Comparison of ENCODE assay signal across 14 cellular contexts in the genomic region with DNA sequence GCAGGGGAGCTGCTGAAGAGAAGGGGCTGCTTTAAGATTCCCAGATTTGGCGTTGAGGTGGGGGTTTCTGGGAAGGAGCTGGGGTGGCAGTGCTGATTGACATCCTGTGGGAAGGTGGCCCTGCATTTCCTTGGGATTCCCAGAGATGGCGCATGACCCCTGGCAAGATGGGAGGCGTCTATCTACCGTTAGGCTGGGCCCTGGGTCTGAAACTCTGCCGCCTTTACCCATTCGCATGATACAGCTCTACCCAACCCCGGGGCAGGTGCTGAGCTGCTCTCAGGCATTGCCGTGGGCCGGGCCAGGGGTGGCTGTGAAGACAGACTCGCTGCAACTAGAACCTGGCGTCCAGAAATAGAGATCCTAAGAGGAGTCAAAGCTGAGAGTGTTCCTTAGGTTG. TPM values are rescaled to one million over a fixed set of nuclear protein-coding genes. Genes with fewer than 3 reads are reported as not detected.
DNase-seq lines count a peak whose midpoint lies in the region; ATAC-seq, FAIRE-seq and TF ChIP-seq lines count a peak whose summit lies in the region.
"Had no signal": no experiment of that assay in that cellular context is flagged by ENCODE, and none has a peak within 500 bp of the region (broad histone marks: within the 10 kb centered on the region; RNA-seq: fewer than 3 reads in every experiment).

No MANE protein-coding gene starts in this region.

- H3K4me1 ChIP-seq in K562 (replicated peaks in 1 of 2; ENCODE audit: control insufficient read depth in 2 of 2, insufficient read depth in 2 of 2, low read length in 2 of 2) (peaks cover 0 to 23% of the 10 kb centered on the region in 2 experiments; a peak in 2 of 5 replicates), smooth muscle cell (ENCODE audit: low read depth) (no peaks in the 10 kb centered on the region)

- no peak for TF ChIP-seq POLR2A in K562 (conservative IDR thresholded peaks at IDR 0.05)

- no peak overlapping the region for H2AFZ ChIP-seq in K562 (ENCODE audit: low read depth, low read length)
- no peak overlapping the region for H2AFZ ChIP-seq in smooth muscle cell (ENCODE audit: low read depth)

- CTCF ChIA-PET in K562 (lab: Yijun Ruan, JAX; ENCODE audit: low intra/inter-chr PET ratio): interaction anchor here (1.0 kb wide), 1 partner anchor 25 kb away, joined by 3 read pairs; no protein-coding TSS in a partner anchor

- peak in 1 of 2 experiments; percentile 53; a peak in 3 of 4 replicates for TF ChIP-seq RAD21 in K562 (CRISPR knock-in tag; conservative IDR thresholded peaks at IDR 0.05 in 1 of 2, IDR thresholded peaks at IDR 0.05 in 1 of 2)

- H3K9me3 ChIP-seq in K562 (replicated peaks; ENCODE audit: control insufficient read depth, insufficient read depth, low read depth, low read length): no peaks in the 10 kb centered on the region
- no peaks in the 10 kb centered on the region for H3K9me3 ChIP-seq in smooth muscle cell (replicated peaks; ENCODE audit: low read depth)

- no TSS peak for BruUV-seq in K562 (replicated peaks; lab: Mats Ljungman, UMichigan)

- H3K79me2 ChIP-seq in K562 (ENCODE audit: control insufficient read depth, insufficient read depth, low read length) (no peaks in the 10 kb centered on the region), smooth muscle cell (ENCODE audit: low read depth) (no peaks in the 10 kb centered on the region)

- peak; percentile 60 for ATAC-seq in K562

- 61% methylated on average over 11 of the region's 11 CpGs for WGBS in K562 (ENCODE audit: insufficient coverage, low coverage, missing lambda C conversion rate)
- 57% methylated on average over 11 of the region's 11 CpGs for WGBS in smooth muscle cell (ENCODE audit: low lambda C conversion rate)

- H3K4me3 ChIP-seq in K562 (no peak overlapping the region), smooth muscle cell (no peak overlapping the region)

- POLR2A ChIA-PET in K562 (lab: Yijun Ruan, JAX): no interaction called here

- FAIRE-seq in K562 (lab: Jason Lieb, UNC): peak; percentile 60
- FAIRE-seq: islet of Langerhans had no signal

- no peak for TF ChIP-seq EP300 in K562 (IDR thresholded peaks at IDR 0.05; ENCODE audit: low read length)

- no peaks in the 10 kb centered on the region for H3K9me1 ChIP-seq in K562 (ENCODE audit: control insufficient read depth, insufficient read depth, low read length)

- intact Hi-C loops in K562 (cut with micrococcal nuclease): no loop called here

- H3K4me2 ChIP-seq in K562 (ENCODE audit: insufficient read depth, low read length) (no peak overlapping the region), smooth muscle cell (no peak overlapping the region)

- in situ Hi-C loops in K562 (cut with MboI): no loop called here

- H3K27ac ChIP-seq in K562 (ENCODE audit: extremely low read depth, low read depth, low read length) (no peak overlapping the region), smooth muscle cell (ENCODE audit: low read depth) (no peak overlapping the region)

- H3F3A ChIP-seq in smooth muscle cell (ENCODE audit: low read depth): no peaks in the 10 kb centered on the region

- peak; percentile 4 for TF ChIP-seq CTCF in AG09319 (IDR thresholded peaks at IDR 0.05; ENCODE audit: low read depth, low read length)
- TF ChIP-seq CTCF in K562 (IDR thresholded peaks at IDR 0.05 in 2 of 3, conservative IDR thresholded peaks at IDR 0.05 in 1 of 3; ENCODE audit: insufficient read depth in 2 of 3, low read depth in 1 of 3, low read length in 3 of 3): peak; percentile 40 to 55 (median 54); a peak in 5 of 6 replicates
- no peak for TF ChIP-seq CTCF in smooth muscle cell (IDR thresholded peaks at IDR 0.05; ENCODE audit: borderline replicate concordance, insufficient read depth, poor library complexity, severe bottlenecking)

- H3K36me3 ChIP-seq in K562 (ENCODE audit: control insufficient read depth, insufficient read depth, low read length): peaks cover 7% of the 10 kb centered on the region; the same call in 2 of the 3 replicates
- no peaks in the 10 kb centered on the region for H3K36me3 ChIP-seq in smooth muscle cell (ENCODE audit: low read depth)

- H4K20me1 ChIP-seq in K562 (replicated peaks; ENCODE audit: control insufficient read depth, insufficient read depth, low read length) (no peaks in the 10 kb centered on the region), smooth muscle cell (ENCODE audit: low read depth) (no peaks in the 10 kb centered on the region)

- H3K27me3 ChIP-seq in K562 (ENCODE audit: control insufficient read depth in 2 of 2, insufficient read depth in 2 of 2, low read length in 2 of 2) (no peaks in the 10 kb centered on the region), smooth muscle cell (ENCODE audit: low read depth) (no peaks in the 10 kb centered on the region)

- H3K9ac ChIP-seq in K562 (ENCODE audit: insufficient read depth in 1 of 2, low read depth in 2 of 2, low read length in 2 of 2): peak overlapping the region in 1 of 2 experiments; percentile 31; a peak in 1 of 4 replicates
- no peak overlapping the region for H3K9ac ChIP-seq in smooth muscle cell (ENCODE audit: low read depth)

- DNase-seq in AG09319 (ENCODE audit: extremely low read depth, low read depth) (no peak), HT-29 (ENCODE audit: low spot score) (peak; percentile 26), K562 (ENCODE audit: extremely low read depth in 1 of 4, low spot score in 3 of 4) (no peak), iPS-NIHi7 (ENCODE audit: extremely low spot score) (peak; percentile 86), smooth muscle cell (lab: John Stamatoyannopoulos, UW; ENCODE audit: unreplicated experiment) (no peak), DMS114 treated with DMSO at 0.1 percent for 48 hours (lab: John Stamatoyannopoulos, UW; ENCODE audit: unreplicated experiment) (no peak)
- no peak for DNase-seq in activated CD4-positive, alpha-beta T cell treated with anti-CD3 and anti-CD28 coated beads, Interleukin-2, amount 50 U/mL, for 4 hours
- DNase-seq in stimulated activated CD4-positive, alpha-beta T cell treated with anti-CD3 and anti-CD28 coated beads, Interleukin-1b, Interleukin-23, amount 100 ng/mL, for 48 hours: no peak
- DNase-seq: activated CD4-positive, alpha-beta T cell treated with anti-CD3 and anti-CD28 coated beads for 4 hours; CD4-positive, alpha-beta memory T cell; effector CD8-positive, alpha-beta T cell; NCI-H1105 had no signal

RNA-seq across cellular contexts. Expression of a gene that starts 9.9 kb away (rescaled TPM):
- total RNA-seq in HT-29 (2014; rRNA removed; shearing (Covaris generic)): 100 and 109 TPM in 2 replicates
- total RNA-seq in K562 (2011; cell fraction: chromatin; rRNA removed; ENCODE audit: low replicate concordance): 321 and 787 TPM in 2 replicates
- total RNA-seq in K562 (2011; cell fraction: nucleolus; rRNA removed): 569 and 688 TPM in 2 replicates
- total RNA-seq in K562 (2011; cell fraction: nucleoplasm; rRNA removed): 436 and 479 TPM in 2 replicates
- total RNA-seq in K562 (2014; rRNA removed): 89.2 and 121 TPM in 2 replicates
- 17.6 and 26.6 TPM in 2 replicates for total RNA-seq in K562 (2014; rRNA removed; fragmentation: Illumina TruSeq; extraction: Trizol)
- 45.3 and 45.5 TPM in 2 replicates for total RNA-seq in K562 (2015; rRNA removed; fragmentation: Illumina TruSeq; extraction: Trizol)
- total RNA-seq in K562 (2021): 126 and 141 TPM in 2 replicates
- 53.9 and 168 TPM in 2 replicates for polyA plus RNA-seq in K562 (2011; rRNA removed)
- 114 and 126 TPM in 2 replicates for polyA plus RNA-seq in K562 (2011; cell fraction: cytosol; rRNA removed)
- 587 and 718 TPM in 2 replicates for polyA plus RNA-seq in K562 (2011; cell fraction: nucleus; rRNA removed)
- polyA plus RNA-seq in K562 (2012): 111 and 112 TPM in 2 replicates
- 32.9 and 65.4 TPM in 2 replicates for polyA plus RNA-seq in K562 (2014; fragmentation: Illumina TruSeq; extraction: Trizol)
- polyA plus RNA-seq in K562 (2014; fragmentation: Nextera tagmentation; extraction: Ambion mirVana): 10 to 100 TPM; 12.2 to 15.4 TPM
- polyA plus RNA-seq in K562 (2014; rRNA removed): 65.6 and 82.5 TPM in 2 replicates
- polyA minus RNA-seq in K562 (2011; rRNA and poly(A)+ RNA removed): 19.0 and 22.9 TPM in 2 replicates
- polyA minus RNA-seq in K562 (2011; cell fraction: cytosol; rRNA and poly(A)+ RNA removed): 57.7 and 136 TPM in 2 replicates
- 78.2 and 151 TPM in 2 replicates for polyA minus RNA-seq in K562 (2011; cell fraction: nucleus; rRNA and poly(A)+ RNA removed)
- total RNA-seq in smooth muscle cell: 25.7 and 46.1 TPM in 2 replicates
- 85.9 and 113 TPM in 2 replicates for polyA plus RNA-seq in smooth muscle cell

RNA-seq across cellular contexts. Expression of a gene that starts 13.5 kb away (rescaled TPM):
- total RNA-seq in HT-29 (2014; rRNA removed; shearing (Covaris generic)): 1.2 and 1.7 TPM in 2 replicates
- 0.79 and 2.9 TPM in 2 replicates for total RNA-seq in K562 (2011; cell fraction: chromatin; rRNA removed; ENCODE audit: low replicate concordance)
- total RNA-seq in K562 (2011; cell fraction: nucleolus; rRNA removed): 3.2 and 3.7 TPM in 2 replicates
- 0.95 and 1.1 TPM in 2 replicates for total RNA-seq in K562 (2011; cell fraction: nucleoplasm; rRNA removed)
- total RNA-seq in K562 (2014; rRNA removed) (2.7 and 4.1 TPM in 2 replicates), K562 (2014; rRNA removed; fragmentation: Illumina TruSeq; extraction: Trizol) (0.15 and 0.19 TPM in 2 replicates), K562 (2015; rRNA removed; fragmentation: Illumina TruSeq; extraction: Trizol) (0.72 and 0.87 TPM in 2 replicates), K562 (2021) (2.5 and 3.1 TPM in 2 replicates), smooth muscle cell (0.22 and 0.81 TPM in 2 replicates)
- polyA plus RNA-seq in K562 (2011; rRNA removed) (0.88 and 3.0 TPM in 2 replicates), K562 (2014; fragmentation: Illumina TruSeq; extraction: Trizol) (0.70 and 1.9 TPM in 2 replicates), K562 (2014; fragmentation: Nextera tagmentation; extraction: Ambion mirVana) (under 1 TPM in 1 of 2 experiments, not detected in 1; 0.04 TPM), K562 (2014; rRNA removed) (1.5 and 2.1 TPM in 2 replicates), smooth muscle cell (1.4 and 3.3 TPM in 2 replicates)
- polyA plus RNA-seq in K562 (2011; cell fraction: cytosol; rRNA removed): 3.2 and 5.5 TPM in 2 replicates
- 2.9 and 3.8 TPM in 2 replicates for polyA plus RNA-seq in K562 (2011; cell fraction: nucleus; rRNA removed)
- polyA plus RNA-seq in K562 (2012): 0.95 and 1.2 TPM in 2 replicates
- polyA minus RNA-seq in K562 (2011; rRNA and poly(A)+ RNA removed): 0.42 and 0.87 TPM in 2 replicates
- 1.9 and 3.5 TPM in 2 replicates for polyA minus RNA-seq in K562 (2011; cell fraction: cytosol; rRNA and poly(A)+ RNA removed)
- polyA minus RNA-seq in K562 (2011; cell fraction: nucleus; rRNA and poly(A)+ RNA removed): 1.5 and 2.3 TPM in 2 replicates
- total RNA-seq: RPMI7951 had no signal

RNA-seq across cellular contexts. Expression of a gene that starts 21.9 kb away (rescaled TPM):
- total RNA-seq in HT-29 (2014; rRNA removed; shearing (Covaris generic)): 1,584 and 1,604 TPM in 2 replicates
- total RNA-seq in K562 (2011; cell fraction: chromatin; rRNA removed; ENCODE audit: low replicate concordance): 136 and 579 TPM in 2 replicates
- 819 and 943 TPM in 2 replicates for total RNA-seq in K562 (2011; cell fraction: nucleolus; rRNA removed)
- 427 and 435 TPM in 2 replicates for total RNA-seq in K562 (2011; cell fraction: nucleoplasm; rRNA removed)
- total RNA-seq in K562 (2014; rRNA removed): 683 and 757 TPM in 2 replicates
- total RNA-seq in K562 (2014; rRNA removed; fragmentation: Illumina TruSeq; extraction: Trizol): 44.5 and 72.5 TPM in 2 replicates
- total RNA-seq in K562 (2015; rRNA removed; fragmentation: Illumina TruSeq; extraction: Trizol): 196 and 239 TPM in 2 replicates
- total RNA-seq in K562 (2021): 384 and 422 TPM in 2 replicates
- polyA plus RNA-seq in K562 (2011; rRNA removed): 93.0 and 157 TPM in 2 replicates
- 366 and 963 TPM in 2 replicates for polyA plus RNA-seq in K562 (2011; cell fraction: cytosol; rRNA removed)
- 349 and 566 TPM in 2 replicates for polyA plus RNA-seq in K562 (2011; cell fraction: nucleus; rRNA removed)
- 346 and 377 TPM in 2 replicates for polyA plus RNA-seq in K562 (2012)
- 63.5 and 240 TPM in 2 replicates for polyA plus RNA-seq in K562 (2014; fragmentation: Illumina TruSeq; extraction: Trizol)
- under 1 TPM; 0.34 to 0.45 TPM for polyA plus RNA-seq in K562 (2014; fragmentation: Nextera tagmentation; extraction: Ambion mirVana)
- 519 and 579 TPM in 2 replicates for polyA plus RNA-seq in K562 (2014; rRNA removed)
- polyA minus RNA-seq in K562 (2011; rRNA and poly(A)+ RNA removed): 40.1 and 80.4 TPM in 2 replicates
- 249 and 254 TPM in 2 replicates for polyA minus RNA-seq in K562 (2011; cell fraction: cytosol; rRNA and poly(A)+ RNA removed)
- 78.6 and 83.5 TPM in 2 replicates for polyA minus RNA-seq in K562 (2011; cell fraction: nucleus; rRNA and poly(A)+ RNA removed)
- total RNA-seq in smooth muscle cell: 158 and 181 TPM in 2 replicates
- polyA plus RNA-seq in smooth muscle cell: 388 and 490 TPM in 2 replicates

RNA-seq across cellular contexts. Expression of a gene that starts 33.4 kb away (rescaled TPM):
- 44.6 and 49.8 TPM in 2 replicates for total RNA-seq in HT-29 (2014; rRNA removed; shearing (Covaris generic))
- 58.8 and 182 TPM in 2 replicates for total RNA-seq in K562 (2011; cell fraction: chromatin; rRNA removed; ENCODE audit: low replicate concordance)
- total RNA-seq in K562 (2011; cell fraction: nucleolus; rRNA removed): 89.5 and 92.7 TPM in 2 replicates
- 60.1 and 64.4 TPM in 2 replicates for total RNA-seq in K562 (2011; cell fraction: nucleoplasm; rRNA removed)
- total RNA-seq in K562 (2014; rRNA removed): 46.9 and 61.6 TPM in 2 replicates
- total RNA-seq in K562 (2014; rRNA removed; fragmentation: Illumina TruSeq; extraction: Trizol): 6.1 and 7.3 TPM in 2 replicates
- 19.5 and 22.3 TPM in 2 replicates for total RNA-seq in K562 (2015; rRNA removed; fragmentation: Illumina TruSeq; extraction: Trizol)
- total RNA-seq in K562 (2021): 60.3 and 61.2 TPM in 2 replicates
- 26.5 and 37.4 TPM in 2 replicates for polyA plus RNA-seq in K562 (2011; rRNA removed)
- polyA plus RNA-seq in K562 (2011; cell fraction: cytosol; rRNA removed): 37.8 and 90.9 TPM in 2 replicates
- 118 and 185 TPM in 2 replicates for polyA plus RNA-seq in K562 (2011; cell fraction: nucleus; rRNA removed)
- 23.8 and 39.8 TPM in 2 replicates for polyA plus RNA-seq in K562 (2012)
- polyA plus RNA-seq in K562 (2014; fragmentation: Illumina TruSeq; extraction: Trizol): 12.7 and 27.9 TPM in 2 replicates
- under 1 TPM; 0.56 to 0.96 TPM for polyA plus RNA-seq in K562 (2014; fragmentation: Nextera tagmentation; extraction: Ambion mirVana)
- polyA plus RNA-seq in K562 (2014; rRNA removed): 59.4 and 65.6 TPM in 2 replicates
- 7.0 and 12.0 TPM in 2 replicates for polyA minus RNA-seq in K562 (2011; rRNA and poly(A)+ RNA removed)
- 41.2 and 44.5 TPM in 2 replicates for polyA minus RNA-seq in K562 (2011; cell fraction: cytosol; rRNA and poly(A)+ RNA removed)
- polyA minus RNA-seq in K562 (2011; cell fraction: nucleus; rRNA and poly(A)+ RNA removed): 33.4 and 39.2 TPM in 2 replicates
- total RNA-seq in smooth muscle cell: 6.5 and 10.1 TPM in 2 replicates
- polyA plus RNA-seq in smooth muscle cell: 16.2 and 17.3 TPM in 2 replicates

RNA-seq across cellular contexts. Expression of a gene that starts 33.5 kb away (rescaled TPM):
- 38.4 and 44.5 TPM in 2 replicates for total RNA-seq in HT-29 (2014; rRNA removed; shearing (Covaris generic))
- 45.3 and 159 TPM in 2 replicates for total RNA-seq in K562 (2011; cell fraction: chromatin; rRNA removed; ENCODE audit: low replicate concordance)
- total RNA-seq in K562 (2011; cell fraction: nucleolus; rRNA removed): 114 and 148 TPM in 2 replicates
- total RNA-seq in K562 (2011; cell fraction: nucleoplasm; rRNA removed): 48.7 and 66.7 TPM in 2 replicates
- total RNA-seq in K562 (2014; rRNA removed) (55.4 and 68.9 TPM in 2 replicates), K562 (2014; rRNA removed; fragmentation: Illumina TruSeq; extraction: Trizol) (7.2 and 11.9 TPM in 2 replicates), K562 (2015; rRNA removed; fragmentation: Illumina TruSeq; extraction: Trizol) (41.1 and 49.2 TPM in 2 replicates), K562 (2021) (105 and 106 TPM in 2 replicates), smooth muscle cell (5.8 and 6.6 TPM in 2 replicates)
- polyA plus RNA-seq in K562 (2011; rRNA removed) (23.2 and 30.1 TPM in 2 replicates), K562 (2014; fragmentation: Illumina TruSeq; extraction: Trizol) (17.7 and 46.9 TPM in 2 replicates), K562 (2014; fragmentation: Nextera tagmentation; extraction: Ambion mirVana) (1 to 10 TPM; 1.3 to 3.0 TPM), K562 (2014; rRNA removed) (63.4 and 76.6 TPM in 2 replicates), smooth muscle cell (16.4 and 21.3 TPM in 2 replicates)
- 40.2 and 96.8 TPM in 2 replicates for polyA plus RNA-seq in K562 (2011; cell fraction: cytosol; rRNA removed)
- polyA plus RNA-seq in K562 (2011; cell fraction: nucleus; rRNA removed): 102 and 136 TPM in 2 replicates
- 34.1 and 51.7 TPM in 2 replicates for polyA plus RNA-seq in K562 (2012)
- 9.4 and 14.4 TPM in 2 replicates for polyA minus RNA-seq in K562 (2011; rRNA and poly(A)+ RNA removed)
- 48.0 and 51.1 TPM in 2 replicates for polyA minus RNA-seq in K562 (2011; cell fraction: cytosol; rRNA and poly(A)+ RNA removed)
- 40.7 and 44.1 TPM in 2 replicates for polyA minus RNA-seq in K562 (2011; cell fraction: nucleus; rRNA and poly(A)+ RNA removed)

Comparison
In these comparisons a context has a peak if more than half of its experiments do, and no peak if none do; other contexts are left out.
1. DNase-seq: peak in HT-29 (single experiment) and iPS-NIHi7 (single experiment); none in AG09319 (single experiment), K562 (0 of 4), activated CD4-positive, alpha-beta T cell treated with anti-CD3 and anti-CD28 coated beads, Interleukin-2, amount 50 U/mL, for 4 hours (0 of 2), smooth muscle cell (single experiment), stimulated activated CD4-positive, alpha-beta T cell treated with anti-CD3 and anti-CD28 coated beads, Interleukin-1b, Interleukin-23, amount 100 ng/mL, for 48 hours (single experiment) and DMS114 treated with DMSO at 0.1 percent for 48 hours (single experiment).